9 cellular contexts compared by ENCODE assay signal in genomic region chrX:19846995-19847790, GRCh38. TPM values are rescaled to one million over a fixed set of nuclear protein-coding genes. Genes with fewer than 3 reads are reported as not detected.
DNase-seq lines count a peak whose midpoint lies in the region; FAIRE-seq and TF ChIP-seq lines count a peak whose summit lies in the region.
"Had no signal": no experiment of that assay in that cellular context is flagged by ENCODE, and none has a peak within 500 bp of the region (broad histone marks: within the 10 kb centered on the region; RNA-seq: fewer than 3 reads in every experiment).

No MANE protein-coding gene starts in this region.

- TF ChIP-seq POLR2A in endothelial cell of umbilical vein (IDR thresholded peaks at IDR 0.05; ENCODE audit: low read depth, low read length) = no peak

- peak overlapping the region; percentile 84 for H2BK5ac ChIP-seq in trophoblast cell (ENCODE audit: low read depth, low read length, poor library complexity)

- H3K27ac ChIP-seq in SJCRH30 (peak overlapping the region; percentile 51), endothelial cell of umbilical vein (ENCODE audit: insufficient read depth, low read depth, low read length) (no peak overlapping the region), trophoblast cell (ENCODE audit: low read depth, low read length) (peak overlapping the region; percentile 97)

- no peak overlapping the region for H2AK5ac ChIP-seq in trophoblast cell (ENCODE audit: low read length)

- POLR2A ChIA-PET in AG04449 (lab: Yijun Ruan, JAX) = no interaction called here
- POLR2A ChIA-PET in endothelial cell of umbilical vein (lab: Charles Lee) = no interaction called here

- DNase-seq in AG04449 (ENCODE audit: low read depth, low spot score) (peak; percentile 61), GOT3 (lab: John Stamatoyannopoulos, UW) (peak; percentile 39), SJCRH30 (peak; percentile 48 to 62), endothelial cell of umbilical vein (ENCODE audit: low read depth, low spot score) (peak; percentile 38), trophoblast cell (peak; percentile 83 to 86), DMS153 treated with DMSO at 0.1 percent for 48 hours (lab: John Stamatoyannopoulos, UW; ENCODE audit: unreplicated experiment) (no peak), D721Med (ENCODE audit: insufficient read length, low spot score) (no peak), HuH-7 (ENCODE audit: low spot score) (no peak)

- no peak overlapping the region for H3K4me3 ChIP-seq in AG04449 (ENCODE audit: low read depth, low read length)
- no peak overlapping the region for H3K4me3 ChIP-seq in SJCRH30
- H3K4me3 ChIP-seq in endothelial cell of umbilical vein (replicated peaks in 1 of 3; ENCODE audit: insufficient read depth in 1 of 3, low read depth in 1 of 3, low read length in 3 of 3) = no peak overlapping the region
- no peak overlapping the region for H3K4me3 ChIP-seq in trophoblast cell (ENCODE audit: low read depth, low read length)

- H3K79me1 ChIP-seq in trophoblast cell (ENCODE audit: low read length) = peaks cover 27% of the 10 kb centered on the region

- H4K91ac ChIP-seq in trophoblast cell (ENCODE audit: low read depth, low read length) = peak overlapping the region; percentile 30

- H3K79me2 ChIP-seq in endothelial cell of umbilical vein (ENCODE audit: control insufficient read depth, insufficient read depth, low read length) (no peaks in the 10 kb centered on the region), trophoblast cell (ENCODE audit: control insufficient read depth, insufficient read depth, low read length, poor library complexity) (peaks cover 9% of the 10 kb centered on the region)

- WGBS in trophoblast cell (ENCODE audit: extremely low coverage, insufficient coverage, insufficient read length) = no CpG with 5 or more reads among the region's 9 CpGs

- H3K9me1 ChIP-seq in endothelial cell of umbilical vein (replicated peaks; ENCODE audit: control insufficient read depth, extremely low read depth, insufficient read depth, low read length) = no peaks in the 10 kb centered on the region

- H3K36me3 ChIP-seq in SJCRH30 (no peaks in the 10 kb centered on the region; the same call in 1 of the 2 replicates), endothelial cell of umbilical vein (ENCODE audit: control insufficient read depth in 2 of 2, extremely low read depth in 1 of 2, insufficient read depth in 2 of 2, low read length in 2 of 2) (no peaks in the 10 kb centered on the region), trophoblast cell (ENCODE audit: control insufficient read depth in 1 of 2, insufficient read depth in 2 of 2, low read length in 2 of 2) (no peaks in the 10 kb centered on the region)

- BruUV-seq in endothelial cell of umbilical vein (replicated peaks; lab: Mats Ljungman, UMichigan) = no TSS peak

- no peaks in the 10 kb centered on the region for H4K20me1 ChIP-seq in endothelial cell of umbilical vein (replicated peaks; ENCODE audit: control insufficient read depth, extremely low read depth, insufficient read depth, low read length)

- dilution Hi-C loops in endothelial cell of umbilical vein (cut with MboI; ENCODE audit: extremely low pct_ligation_motif_present, low sequenced_read_pairs) = no loop called here

- H4K12ac ChIP-seq in trophoblast cell (ENCODE audit: low read depth, low read length) = no peak overlapping the region

- H3K4me1 ChIP-seq in SJCRH30 (peaks cover 18% of the 10 kb centered on the region), endothelial cell of umbilical vein (ENCODE audit: control insufficient read depth, extremely low read depth, insufficient read depth, low read length) (peaks cover 6% of the 10 kb centered on the region), trophoblast cell (ENCODE audit: control insufficient read depth in 1 of 2, insufficient read depth in 2 of 2, low read length in 2 of 2) (peaks cover 23 to 30% of the 10 kb centered on the region in 2 experiments)

- H3K14ac ChIP-seq in trophoblast cell (ENCODE audit: low read length) = no peak overlapping the region

- intact Hi-C loops in endothelial cell of umbilical vein (cut with micrococcal nuclease) = no loop called here

- no peak overlapping the region for H2BK12ac ChIP-seq in trophoblast cell (ENCODE audit: low read length)

- H3K9ac ChIP-seq in endothelial cell of umbilical vein (replicated peaks; ENCODE audit: extremely low read depth, insufficient read depth, low read length) (no peak overlapping the region), trophoblast cell (ENCODE audit: low read length) (no peak overlapping the region)

- H3K4me2 ChIP-seq in endothelial cell of umbilical vein (ENCODE audit: insufficient read depth, low read length) = no peak overlapping the region
- H3K4me2 ChIP-seq in trophoblast cell (ENCODE audit: low read length) = peak overlapping the region; percentile 15

- H3K4ac ChIP-seq in trophoblast cell (ENCODE audit: low read depth, low read length) = no peak overlapping the region

- no peak for TF ChIP-seq CTCF in AG04449 (IDR thresholded peaks at IDR 0.05; ENCODE audit: insufficient read depth, low read length, missing control alignments)
- no peak for TF ChIP-seq CTCF in endothelial cell of umbilical vein (IDR thresholded peaks at IDR 0.05; ENCODE audit: extremely low read depth in 1 of 2, insufficient read depth in 1 of 2, low read depth in 1 of 2, low read length in 2 of 2)
- no peak for TF ChIP-seq CTCF in D721Med (IDR thresholded peaks at IDR 0.05; ENCODE audit: insufficient read depth, missing control alignments)

- FAIRE-seq in endothelial cell of umbilical vein (lab: Jason Lieb, UNC) (no peak), D721Med (lab: Jason Lieb, UNC) (no peak)
- FAIRE-seq: endometrium had no signal

- no peak overlapping the region for H2BK120ac ChIP-seq in trophoblast cell (ENCODE audit: insufficient read depth, low read length, poor library complexity)

- no peak overlapping the region for H4K8ac ChIP-seq in trophoblast cell (ENCODE audit: low read depth, low read length)

- H3K9me3 ChIP-seq in SJCRH30 (replicated peaks) = no peaks in the 10 kb centered on the region
- H3K9me3 ChIP-seq in endothelial cell of umbilical vein (replicated peaks; ENCODE audit: control insufficient read depth, insufficient read depth, low read length) = no peaks in the 10 kb centered on the region
- no peaks in the 10 kb centered on the region for H3K9me3 ChIP-seq in trophoblast cell (ENCODE audit: insufficient read depth, low read depth, low read length)

- H3K23ac ChIP-seq in trophoblast cell (ENCODE audit: low read length) = no peak overlapping the region

- H2AFZ ChIP-seq in endothelial cell of umbilical vein (ENCODE audit: low read depth, low read length) = no peak overlapping the region
- no peak overlapping the region for H2AFZ ChIP-seq in trophoblast cell (ENCODE audit: insufficient read depth, low read length, poor library complexity)

- CTCF ChIA-PET in AG04449 (lab: Yijun Ruan, JAX) (no interaction called here), endothelial cell of umbilical vein (lab: Charles Lee) (no interaction called here)

- H3K18ac ChIP-seq in trophoblast cell (ENCODE audit: low read length) = no peak overlapping the region

- no peaks in the 10 kb centered on the region for H3K27me3 ChIP-seq in SJCRH30
- no peaks in the 10 kb centered on the region for H3K27me3 ChIP-seq in endothelial cell of umbilical vein (ENCODE audit: control insufficient read depth in 2 of 2, insufficient read depth in 2 of 2, low read length in 2 of 2)
- no peaks in the 10 kb centered on the region for H3K27me3 ChIP-seq in trophoblast cell (ENCODE audit: insufficient read depth, low read length)

TF ChIP-seq in endothelial cell of umbilical vein, 7 proteins besides CTCF, POLR2A, EP300 and RAD21:
- TF ChIP-seq EZH2 (IDR thresholded peaks at IDR 0.05; ENCODE audit: borderline replicate concordance, low read depth, low read length, severe bottlenecking) = no peak
- TF ChIP-seq FOS (IDR thresholded peaks at IDR 0.05; ENCODE audit: borderline replicate concordance, insufficient read depth, low read length) = peak; percentile 55

RNA-seq across cellular contexts. Expression of gene SH3KBP1, which starts 40.2 kb away (rescaled TPM):
- total RNA-seq in SJCRH30 (2014; rRNA removed; shearing (Covaris generic)) = 64.2 and 66.1 TPM in 2 replicates
- 17.2 and 18.4 TPM in 2 replicates for total RNA-seq in endothelial cell of umbilical vein
- 4.0 and 5.3 TPM in 2 replicates for polyA plus RNA-seq in endothelial cell of umbilical vein
- polyA plus RNA-seq in endothelial cell of umbilical vein (2011; cell fraction: cytosol; rRNA removed) = 7.5 and 11.8 TPM in 2 replicates
- 7.3 and 11.3 TPM in 2 replicates for polyA plus RNA-seq in endothelial cell of umbilical vein (2011; cell fraction: nucleus; rRNA removed)
- 24.7 and 32.0 TPM in 2 replicates for polyA plus RNA-seq in endothelial cell of umbilical vein (2012)
- 12.9 and 16.7 TPM in 2 replicates for polyA minus RNA-seq in endothelial cell of umbilical vein
- polyA minus RNA-seq in endothelial cell of umbilical vein (2011; cell fraction: cytosol; rRNA and poly(A)+ RNA removed) = 18.1 TPM
- 7.6 and 9.5 TPM in 2 replicates for polyA minus RNA-seq in endothelial cell of umbilical vein (2011; cell fraction: nucleus; rRNA and poly(A)+ RNA removed)
- 115 and 120 TPM in 2 replicates for polyA plus RNA-seq in trophoblast cell (2013)

Comparison
In these comparisons a context has a peak if more than half of its experiments do, and no peak if none do; other contexts are left out.
1. DNase-seq: peak in AG04449 (single experiment), GOT3 (single experiment), SJCRH30 (2 of 2), endothelial cell of umbilical vein (single experiment) and trophoblast cell (2 of 2); none in DMS153 treated with DMSO at 0.1 percent for 48 hours (single experiment), D721Med (single experiment) and HuH-7 (single experiment).